Comparison of ENCODE assay signal across 8 cellular contexts in the genomic region with DNA sequence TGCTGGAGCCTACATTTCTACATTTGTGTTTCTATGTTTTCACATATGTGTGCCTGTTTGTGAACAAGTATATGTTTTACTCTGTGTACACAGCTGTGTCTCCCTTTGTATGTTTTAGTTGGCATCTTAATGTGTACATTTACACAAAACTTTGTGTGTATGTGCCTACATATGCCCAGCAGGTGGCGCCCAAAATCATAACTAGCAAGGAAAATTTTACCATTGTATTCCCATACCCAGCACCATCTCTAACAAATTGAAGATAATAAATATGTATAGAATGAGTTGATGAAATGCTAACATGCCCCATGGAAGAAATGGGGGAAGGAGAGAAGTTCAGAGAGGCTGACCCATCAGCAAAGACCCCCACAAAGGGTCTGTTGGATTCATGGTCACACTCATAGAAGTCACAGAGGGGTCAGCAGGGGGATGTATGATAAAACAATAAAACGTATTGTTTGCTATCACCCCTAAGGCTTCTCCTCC. TPM values are rescaled to one million over a fixed set of nuclear protein-coding genes. Genes with fewer than 3 reads are reported as not detected.
DNase-seq lines count a peak whose midpoint lies in the region; ATAC-seq and TF ChIP-seq lines count a peak whose summit lies in the region.

No MANE protein-coding gene starts in this region.

- DNase-seq in DMS53 (lab: John Stamatoyannopoulos, UW): peak; percentile 86
- DNase-seq in KBM-7: peak; percentile 73
- peak; percentile 24 for DNase-seq in OCI-M2 (lab: John Stamatoyannopoulos, UW; ENCODE audit: unreplicated experiment)
- DNase-seq in activated T-cell treated with anti-CD3 and anti-CD28 coated beads for 24 hours (ENCODE audit: low read depth): peak; percentile 46
- DNase-seq in esophagus squamous epithelium (lab: John Stamatoyannopoulos, UW): no peak
- peak; percentile 63 for DNase-seq in neural crest cell (ENCODE audit: low read depth, low spot score)
- DNase-seq in testis: peak; percentile 90

- H3K9me3 Mint-ChIP-seq in neural crest cell: peaks cover 4% of the 10 kb centered on the region

- peaks cover 29% of the 10 kb centered on the region for H3K4me1 Mint-ChIP-seq in neural crest cell

- H3K36me3 ChIP-seq in esophagus squamous epithelium (no peaks in the 10 kb centered on the region), testis (ENCODE audit: low read depth, missing control alignments) (no peaks in the 10 kb centered on the region)

- H3K9me3 ChIP-seq in esophagus squamous epithelium (no peaks in the 10 kb centered on the region), testis (no peaks in the 10 kb centered on the region)

- TF ChIP-seq POLR2A in esophagus squamous epithelium (IDR thresholded peaks at IDR 0.05) (no peak), testis (IDR thresholded peaks at IDR 0.05) (no peak)

- peaks cover 2% of the 10 kb centered on the region for H3K36me3 Mint-ChIP-seq in neural crest cell (ENCODE audit: low read depth)

- in situ Hi-C loops in KBM-7 (cut with MboI; ENCODE audit: low pct_unique_long_range_greater_than_20kb, low sequenced_read_pairs): loop anchor here (25.0 kb wide), 1 partner anchor 241 kb away; no protein-coding TSS in a partner anchor

- TF ChIP-seq CTCF in esophagus squamous epithelium (IDR thresholded peaks at IDR 0.05) (peak; percentile 55 to 92 (median 85)), neural crest cell (conservative IDR thresholded peaks at IDR 0.05) (peak; percentile 94), testis (IDR thresholded peaks at IDR 0.05) (peak; percentile 90 to 95 (median 94))

- H3K27ac Mint-ChIP-seq in neural crest cell (ENCODE audit: unreplicated experiment): no peak overlapping the region

- no peak for ATAC-seq in GM18867 (IDR thresholded peaks at IDR 0.05; ENCODE audit: unreplicated experiment)

- H3K27ac ChIP-seq in esophagus squamous epithelium (no peak overlapping the region), testis (no peak overlapping the region)

- WGBS in esophagus squamous epithelium, 2 donors: 27 to 41% methylated on average over 2 of the region's 2 CpGs
- 41 to 42% methylated on average over 2 of the region's 2 CpGs for WGBS in testis, 2 donors

- peaks cover 5% of the 10 kb centered on the region for H3K27me3 Mint-ChIP-seq in neural crest cell (ENCODE audit: low read depth)

- intact Hi-C loops in esophagus squamous epithelium (cut with DNase I) (loop anchor here (5.0 to 10.0 kb wide), 3 partner anchors 141 to 269 kb away; partner anchors contain the start of gene COX7A2L), testis (cut with DNase I; ENCODE audit: low total_unique reads) (loop anchor here (10.0 kb wide), 1 partner anchor 99 kb away; no protein-coding TSS in a partner anchor)

- H3K4me1 ChIP-seq in esophagus squamous epithelium (peaks cover 3 to 51% (median 7%) of the 10 kb centered on the region in 3 donors), testis (peaks cover 6% of the 10 kb centered on the region)

- H3K27me3 ChIP-seq in esophagus squamous epithelium: no peaks in the 10 kb centered on the region
- H3K27me3 ChIP-seq in testis: no peaks in the 10 kb centered on the region

- no peak overlapping the region for H3K4me3 Mint-ChIP-seq in neural crest cell

- no peak overlapping the region for H3K4me3 ChIP-seq in esophagus squamous epithelium
- no peak overlapping the region for H3K4me3 ChIP-seq in testis

RNA-seq across cellular contexts. Expression of gene PKDCC, which starts 48.1 kb away (rescaled TPM):
- total RNA-seq in esophagus squamous epithelium (10 to 100 TPM in 1 of 4 donors, 1 to 10 TPM in 2, under 1 TPM in 1; 0.53 to 16.8 (median 6.4) TPM), neural crest cell (74.4 and 81.9 TPM in 2 replicates), testis (100 to 1,000 TPM in 1 of 2 donors, 10 to 100 TPM in 1; 86.0 to 122 TPM)
- polyA plus RNA-seq in testis (ENCODE audit: insufficient read depth, low read depth, low replicate concordance): 121 TPM
